Comparison of ENCODE assay signal across 12 cellular contexts in the genomic region with DNA sequence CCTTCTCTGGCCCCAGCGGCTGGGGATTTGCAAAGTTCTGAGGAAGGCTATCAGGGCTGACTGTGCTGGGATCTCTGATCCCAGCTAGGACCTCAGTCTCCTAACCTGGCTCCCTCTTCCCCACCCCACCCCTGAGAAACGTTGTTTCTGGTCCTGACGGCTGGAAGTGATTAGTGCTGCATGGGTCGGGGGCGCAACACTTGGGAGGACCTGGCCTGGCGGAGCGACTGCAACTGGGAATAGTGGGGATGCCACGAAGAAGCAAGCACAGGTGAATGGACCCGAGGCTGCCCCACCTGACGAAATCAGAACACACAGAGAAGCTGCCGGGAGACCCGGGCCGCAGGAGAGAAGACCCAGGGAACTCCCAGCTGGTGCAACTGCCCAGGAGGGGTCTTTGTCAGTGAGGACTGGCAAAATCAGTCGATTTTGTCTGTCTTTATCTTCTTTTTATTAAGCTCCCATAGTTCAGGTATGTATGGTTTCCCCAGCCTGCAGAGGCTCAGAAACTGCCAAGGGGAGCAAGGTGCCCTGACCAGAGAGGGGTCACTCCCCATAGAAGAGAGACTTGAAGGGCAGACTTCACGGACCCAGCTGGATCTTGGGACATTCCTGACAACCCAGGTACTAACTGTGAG. TPM values are rescaled to one million over a fixed set of nuclear protein-coding genes. Genes with fewer than 3 reads are reported as not detected.
DNase-seq lines count a peak whose midpoint lies in the region; TF ChIP-seq lines count a peak whose summit lies in the region.
"Had no signal": no experiment of that assay in that cellular context is flagged by ENCODE, and none has a peak within 500 bp of the region (broad histone marks: within the 10 kb centered on the region; RNA-seq: fewer than 3 reads in every experiment).

No MANE protein-coding gene starts in this region.

- peak overlapping the region; percentile 46 for H3K27ac Mint-ChIP-seq in Caco-2 (ENCODE audit: unreplicated experiment)
- H3K27ac Mint-ChIP-seq in IgD-negative memory B cell: peak overlapping the region in 2 of 3 donors; percentile 53 to 90
- H3K27ac Mint-ChIP-seq in glutamatergic neuron (ENCODE audit: unreplicated experiment): peak overlapping the region; percentile 22

- H3K27me3 Mint-ChIP-seq in Caco-2 (ENCODE audit: insufficient read depth, unreplicated experiment) (no peaks in the 10 kb centered on the region), IgD-negative memory B cell (peaks cover 51% of the 10 kb centered on the region), glutamatergic neuron (ENCODE audit: unreplicated experiment) (peaks cover 36% of the 10 kb centered on the region)

- H3K4me1 Mint-ChIP-seq in Caco-2 (ENCODE audit: low read depth, unreplicated experiment): peaks cover 24% of the 10 kb centered on the region
- peaks cover 22 to 24% (median 23%) of the 10 kb centered on the region in 3 donors for H3K4me1 Mint-ChIP-seq in IgD-negative memory B cell
- peaks cover 15% of the 10 kb centered on the region for H3K4me1 Mint-ChIP-seq in glutamatergic neuron (ENCODE audit: low read depth, unreplicated experiment)

- peak overlapping the region; percentile 65 for H3K4me3 ChIP-seq in Caco-2 (ENCODE audit: low read depth, low read length)
- H3K4me3 ChIP-seq in neuron (ENCODE audit: low read length): peak overlapping the region; percentile 36

- no peak for DNase-seq in Caco-2
- DNase-seq in glutamatergic neuron: no peak
- no peak for DNase-seq in LoVo (ENCODE audit: low spot score)
- DNase-seq in NCI-H1048 (lab: John Stamatoyannopoulos, UW): no peak
- no peak for DNase-seq in OCI-M2 (lab: John Stamatoyannopoulos, UW; ENCODE audit: unreplicated experiment)
- DNase-seq: activated effector memory CD4-positive, alpha-beta T cell treated with Interleukin-2 at 50 U/mL for 16 hours; NCI-H2081; sigmoid colon had no signal

- H2AFZ ChIP-seq in neuron (ENCODE audit: low read depth, low read length): peak overlapping the region; percentile 64

- H3K9me3 ChIP-seq in Caco-2: no peaks in the 10 kb centered on the region
- H3K9me3 ChIP-seq in neuron (ENCODE audit: low read length): peaks cover 2% of the 10 kb centered on the region
- H3K9me3 ChIP-seq: sigmoid colon, thoracic aorta had no signal

- no peaks in the 10 kb centered on the region for H3K9me3 Mint-ChIP-seq in Caco-2 (ENCODE audit: unreplicated experiment)
- H3K9me3 Mint-ChIP-seq in IgD-negative memory B cell: no peaks in the 10 kb centered on the region
- H3K9me3 Mint-ChIP-seq in glutamatergic neuron (ENCODE audit: unreplicated experiment): peaks cover 8% of the 10 kb centered on the region

- H3K27me3 ChIP-seq in Caco-2 (replicated peaks; ENCODE audit: control insufficient read depth, insufficient read depth, low read length) (no peaks in the 10 kb centered on the region), neuron (ENCODE audit: insufficient read depth, low read length) (peaks cover 84% of the 10 kb centered on the region)

- POLR2A ChIA-PET in Caco-2 (lab: Charles Lee): interaction anchor here (1.0 to 5.2 kb wide), 2 partner anchors 11 to 18 kb away, joined by 3 to 17 read pairs; no protein-coding TSS in a partner anchor

- peak overlapping the region; percentile 96 for H3K4me3 Mint-ChIP-seq in Caco-2 (ENCODE audit: unreplicated experiment)
- peak overlapping the region; percentile 25 to 86 (median 46) for H3K4me3 Mint-ChIP-seq in IgD-negative memory B cell
- peak overlapping the region; percentile 66 for H3K4me3 Mint-ChIP-seq in glutamatergic neuron (ENCODE audit: unreplicated experiment)

- peaks cover 45% of the 10 kb centered on the region for H3K36me3 Mint-ChIP-seq in Caco-2 (ENCODE audit: insufficient read depth, unreplicated experiment)
- peaks cover 8% of the 10 kb centered on the region for H3K36me3 Mint-ChIP-seq in IgD-negative memory B cell
- peaks cover 16% of the 10 kb centered on the region for H3K36me3 Mint-ChIP-seq in glutamatergic neuron (ENCODE audit: unreplicated experiment)

- intact Hi-C loops in Caco-2 (cut with micrococcal nuclease; ENCODE audit: unreplicated experiment): loop anchor here (1.0 kb wide), 1 partner anchor 17 kb away; a partner anchor contains a TSS

- CTCF ChIA-PET in Caco-2 (lab: Charles Lee): interaction anchor here (0.7 to 1.3 kb wide), 3 partner anchors 10 to 35 kb away, joined by 3 read pairs; a partner anchor contains a TSS

- peaks cover 1% of the 10 kb centered on the region; the same call in 1 of the 2 replicates for H3K36me3 ChIP-seq in Caco-2 (ENCODE audit: control insufficient read depth, insufficient read depth, low read length)
- peaks cover 4% of the 10 kb centered on the region for H3K36me3 ChIP-seq in neuron (ENCODE audit: insufficient read depth, low read length)

- H3K4me1 ChIP-seq in Caco-2: peaks cover 50% of the 10 kb centered on the region
- H3K4me1 ChIP-seq in neuron (ENCODE audit: insufficient read depth, low read length): peaks cover 24% of the 10 kb centered on the region

- TF ChIP-seq CTCF in Caco-2 (IDR thresholded peaks at IDR 0.05; ENCODE audit: insufficient read depth in 1 of 2, low read depth in 1 of 2, low read length in 1 of 2, severe bottlenecking in 1 of 2, unreplicated experiment in 1 of 2): no peak
- TF ChIP-seq CTCF in glutamatergic neuron (IDR thresholded peaks at IDR 0.05; ENCODE audit: partially characterized antibody, unreplicated experiment): no peak

- BruUV-seq in Caco-2 (replicated peaks; lab: Mats Ljungman, UMichigan): no TSS peak

RNA-seq across cellular contexts. Expression of a gene that starts 0.7 kb away (rescaled TPM):
- total RNA-seq in Caco-2 (2022) (11.1 and 11.4 TPM in 2 replicates), glutamatergic neuron (ENCODE audit: unreplicated experiment) (0.96 TPM)
- polyA plus RNA-seq in IgD-negative memory B cell: not detected

RNA-seq across cellular contexts. Expression of a gene that starts 7.4 kb away (rescaled TPM):
- total RNA-seq in Caco-2 (2022) (27.0 and 29.7 TPM in 2 replicates), glutamatergic neuron (ENCODE audit: unreplicated experiment) (32.3 TPM)
- polyA plus RNA-seq in IgD-negative memory B cell: 14.7 TPM

RNA-seq across cellular contexts. Expression of a gene that starts 14.2 kb away (rescaled TPM):
- total RNA-seq in Caco-2 (2022) (0.68 and 0.72 TPM in 2 replicates), glutamatergic neuron (ENCODE audit: unreplicated experiment) (21.2 TPM)
- polyA plus RNA-seq in IgD-negative memory B cell: not detected
- total RNA-seq: cardiac septum, thoracic aorta had no signal

RNA-seq across cellular contexts. Expression of a gene that starts 17.2 kb away (rescaled TPM):
- 31.3 and 32.4 TPM in 2 replicates for total RNA-seq in Caco-2 (2022)
- polyA plus RNA-seq in IgD-negative memory B cell: 26.4 TPM
- total RNA-seq in glutamatergic neuron (ENCODE audit: unreplicated experiment): 23.8 TPM

RNA-seq across cellular contexts. Expression of a gene that starts 17.3 kb away (rescaled TPM):
- 39.0 and 47.1 TPM in 2 replicates for total RNA-seq in Caco-2 (2022)
- polyA plus RNA-seq in IgD-negative memory B cell: 9.2 TPM
- total RNA-seq in glutamatergic neuron (ENCODE audit: unreplicated experiment): 28.0 TPM

Comparison
In these comparisons a context has a peak if more than half of its experiments do, and no peak if none do; other contexts are left out.
1. RNA of a gene that starts 14.2 kb away (total RNA-seq): 21.2 TPM in glutamatergic neuron (single experiment); 0.68 to 0.72 TPM in Caco-2; every median in the first group is over 10 times any median in the second.
2. Peak in every context shown above with its lines, with median percentiles within 50 percentile points of each other: H3K27ac Mint-ChIP-seq and H3K4me3 Mint-ChIP-seq.